Comparison of ENCODE assay signal across 1 cellular context in genomic region chr6:41560440-41561192, GRCh38.
TF ChIP-seq lines count a peak whose summit lies in the region.

No MANE protein-coding gene starts in this region.

TF ChIP-seq in K562, 482 proteins besides CTCF, POLR2A, EP300 and RAD21:
- TF ChIP-seq THRB (CRISPR knock-in tag; conservative IDR thresholded peaks at IDR 0.05) (no peak), ZNF277 (CRISPR knock-in tag; IDR thresholded peaks at IDR 0.05; ENCODE audit: borderline replicate concordance) (peak; percentile 94), ZNF408 (CRISPR knock-in tag; IDR thresholded peaks at IDR 0.05; ENCODE audit: low read depth) (peak; percentile 77), SLC30A9 (CRISPR knock-in tag; IDR thresholded peaks at IDR 0.05) (0 out of 2 replicates have a peak, but pooled peaks have one; percentile 44), ZBTB2 (IDR thresholded peaks at IDR 0.05) (no peak), ZNF436 (CRISPR knock-in tag; IDR thresholded peaks at IDR 0.05) (no peak), ZNF707 (CRISPR knock-in tag; conservative IDR thresholded peaks at IDR 0.05) (peak; percentile 51; the same call in 1 of the 2 replicates), MTF1 (CRISPR knock-in tag; IDR thresholded peaks at IDR 0.05; ENCODE audit: borderline replicate concordance) (0 out of 2 replicates have a peak, but pooled peaks have one; percentile 22)
TF ChIP-seq in K562: peak in this region for 5.
